13 cellular contexts compared by ENCODE assay signal in genomic region chr20:49501917-49502316, GRCh38. TPM values are rescaled to one million over a fixed set of nuclear protein-coding genes. Genes with fewer than 3 reads are reported as not detected.
DNase-seq lines count a peak whose midpoint lies in the region; ATAC-seq, FAIRE-seq and TF ChIP-seq lines count a peak whose summit lies in the region.
"Had no signal": no experiment of that assay in that cellular context is flagged by ENCODE, and none has a peak within 500 bp of the region (broad histone marks: within the 10 kb centered on the region; RNA-seq: fewer than 3 reads in every experiment).

No MANE protein-coding gene starts in this region.

- BruUV-seq in mammary epithelial cell (replicated peaks; lab: Mats Ljungman, UMichigan) (no TSS peak), MCF 10A (replicated peaks; lab: Mats Ljungman, UMichigan) (no TSS peak), PC-3 (replicated peaks; lab: Mats Ljungman, UMichigan) (no TSS peak), endothelial cell of umbilical vein (replicated peaks; lab: Mats Ljungman, UMichigan) (no TSS peak)

- no peaks in the 10 kb centered on the region for H3K4me1 ChIP-seq in mammary epithelial cell (ENCODE audit: insufficient read depth, low read length)
- H3K4me1 ChIP-seq in PC-3 (ENCODE audit: insufficient read depth, low read length), result no peaks in the 10 kb centered on the region
- no peaks in the 10 kb centered on the region for H3K4me1 ChIP-seq in endothelial cell of umbilical vein (ENCODE audit: control insufficient read depth, extremely low read depth, insufficient read depth, low read length)

- no peaks in the 10 kb centered on the region for H3K4me1 Mint-ChIP-seq in MCF 10A (ENCODE audit: insufficient read depth, unreplicated experiment)

- no peak for FAIRE-seq in endothelial cell of umbilical vein (lab: Jason Lieb, UNC)

- dilution Hi-C loops in mammary epithelial cell (cut with HindIII; ENCODE audit: low sequenced_read_pairs), result no loop called here
- dilution Hi-C loops in endothelial cell of umbilical vein (cut with MboI; ENCODE audit: extremely low pct_ligation_motif_present, low sequenced_read_pairs), result no loop called here

- H3K79me2 ChIP-seq in mammary epithelial cell (ENCODE audit: insufficient read depth, low read length) (no peaks in the 10 kb centered on the region), PC-3 (ENCODE audit: low read length) (no peaks in the 10 kb centered on the region), endothelial cell of umbilical vein (ENCODE audit: control insufficient read depth, insufficient read depth, low read length) (no peaks in the 10 kb centered on the region)

- CTCF ChIA-PET in mammary epithelial cell (lab: Charles Lee; ENCODE audit: low non-redundant PET) (no interaction called here), MCF 10A (lab: Yijun Ruan, JAX) (interaction anchor here (0.6 to 15.0 kb wide), 2 partner anchors 16 to 168 kb away, joined by 3 to 237 read pairs; no protein-coding TSS in a partner anchor), PC-3 (lab: Charles Lee) (no interaction called here), endothelial cell of umbilical vein (lab: Charles Lee) (no interaction called here)

- WGBS in mammary epithelial cell (ENCODE audit: low coverage, missing lambda C conversion rate), result 64% methylated on average over 2 of the region's 3 CpGs

- H3F3A ChIP-seq in PC-3 (ENCODE audit: low read length, unreplicated experiment), result no peaks in the 10 kb centered on the region

- in situ Hi-C loops in mammary epithelial cell (cut with MboI; ENCODE audit: low sequenced_read_pairs in 2 of 2), result no loop called here

- DNase-seq in mammary epithelial cell (peak; percentile 12), MCF 10A (ENCODE audit: unreplicated experiment) (no peak), PC-3 (peak; percentile 37), endothelial cell of umbilical vein (ENCODE audit: low read depth, low spot score) (peak; percentile 14), stromal cell of bone marrow (ENCODE audit: low read depth) (peak; percentile 11), caudate nucleus (lab: John Stamatoyannopoulos, UW) (no peak), NCI-H128 (lab: John Stamatoyannopoulos, UW; ENCODE audit: unreplicated experiment) (no peak)
- DNase-seq: activated T-cell treated with anti-CD3 and anti-CD28 coated beads, Interleukin-2, amount 50 U/mL, for 4 hours; AML-193; islet precursor cell; naive thymus-derived CD4-positive, alpha-beta T cell had no signal

- no peak for TF ChIP-seq POLR2A in endothelial cell of umbilical vein (IDR thresholded peaks at IDR 0.05; ENCODE audit: low read depth, low read length)

- peak; percentile 40; the same call in 1 of the 2 replicates for ATAC-seq in PC-3
- no peak for ATAC-seq in GM18907 (IDR thresholded peaks at IDR 0.05; ENCODE audit: unreplicated experiment)
- ATAC-seq: activated T-cell treated with anti-CD3 and anti-CD28 coated beads, Interleukin-2, amount 50 U/mL, for 4 hours; naive thymus-derived CD4-positive, alpha-beta T cell had no signal

- no peak overlapping the region for H3K27ac ChIP-seq in mammary epithelial cell (ENCODE audit: insufficient read depth, low read depth, low read length)
- no peak overlapping the region for H3K27ac ChIP-seq in PC-3 (ENCODE audit: low read length)
- no peak overlapping the region for H3K27ac ChIP-seq in endothelial cell of umbilical vein (ENCODE audit: insufficient read depth, low read depth, low read length)
- H3K27ac ChIP-seq in caudate nucleus (ENCODE audit: low read depth, low read length), result no peak overlapping the region
- H3K27ac ChIP-seq: VCaP had no signal

- H3K9me2 ChIP-seq in PC-3 (replicated peaks; ENCODE audit: low read length), result no peaks in the 10 kb centered on the region

- intact Hi-C loops in mammary epithelial cell (cut with micrococcal nuclease) (no loop called here), MCF 10A (cut with micrococcal nuclease) (no loop called here), PC-3 (cut with micrococcal nuclease) (no loop called here), endothelial cell of umbilical vein (cut with micrococcal nuclease) (no loop called here)

- no peak overlapping the region for H3K4me2 ChIP-seq in mammary epithelial cell (ENCODE audit: insufficient read depth, low read depth, low read length)
- H3K4me2 ChIP-seq in PC-3 (ENCODE audit: low read length), result no peak overlapping the region
- H3K4me2 ChIP-seq in endothelial cell of umbilical vein (ENCODE audit: insufficient read depth, low read length), result no peak overlapping the region

- no peaks in the 10 kb centered on the region for H3K36me3 Mint-ChIP-seq in MCF 10A (ENCODE audit: insufficient read depth, unreplicated experiment)
- H3K36me3 Mint-ChIP-seq: naive thymus-derived CD4-positive, alpha-beta T cell had no signal

- no peak overlapping the region for H3K9ac ChIP-seq in mammary epithelial cell (ENCODE audit: insufficient read depth, low read length)
- H3K9ac ChIP-seq in PC-3 (ENCODE audit: low read length), result no peak overlapping the region
- H3K9ac ChIP-seq in endothelial cell of umbilical vein (replicated peaks; ENCODE audit: extremely low read depth, insufficient read depth, low read length), result no peak overlapping the region

- no peak overlapping the region for H3K4me3 ChIP-seq in mammary epithelial cell (replicated peaks in 1 of 3; ENCODE audit: insufficient read depth in 1 of 3, low read depth in 2 of 3, low read length in 3 of 3)
- no peak overlapping the region for H3K4me3 ChIP-seq in PC-3 (ENCODE audit: low read length)
- no peak overlapping the region for H3K4me3 ChIP-seq in endothelial cell of umbilical vein (replicated peaks in 1 of 3; ENCODE audit: insufficient read depth in 1 of 3, low read depth in 1 of 3, low read length in 3 of 3)

- H3K4me3 Mint-ChIP-seq in MCF 10A (ENCODE audit: unreplicated experiment), result no peak overlapping the region
- H3K4me3 Mint-ChIP-seq: activated T-cell treated with anti-CD3 and anti-CD28 coated beads, Interleukin-2, amount 50 U/mL, for 4 hours; naive thymus-derived CD4-positive, alpha-beta T cell had no signal

- H2AFZ ChIP-seq in mammary epithelial cell (ENCODE audit: low read depth, low read length) (no peak overlapping the region), PC-3 (ENCODE audit: low read length) (no peak overlapping the region), endothelial cell of umbilical vein (ENCODE audit: low read depth, low read length) (no peak overlapping the region)

- H3K27me3 ChIP-seq in mammary epithelial cell (ENCODE audit: insufficient read depth, low read length) (peaks cover under 1% of the 10 kb centered on the region), PC-3 (ENCODE audit: low read length) (peaks cover 36% of the 10 kb centered on the region), endothelial cell of umbilical vein (ENCODE audit: control insufficient read depth in 2 of 2, insufficient read depth in 2 of 2, low read length in 2 of 2) (peaks cover 11 to 18% of the 10 kb centered on the region in 2 experiments)

- TF ChIP-seq CTCF in mammary epithelial cell (conservative IDR thresholded peaks at IDR 0.05 in 1 of 2, IDR thresholded peaks at IDR 0.05 in 1 of 2; ENCODE audit: extremely low read depth in 1 of 2, insufficient read depth in 1 of 2, low read depth in 1 of 2, low read length in 2 of 2) (no peak), MCF 10A (IDR thresholded peaks at IDR 0.05; ENCODE audit: unreplicated experiment) (no peak), PC-3 (conservative IDR thresholded peaks at IDR 0.05; ENCODE audit: low read depth, low read length) (no peak), endothelial cell of umbilical vein (IDR thresholded peaks at IDR 0.05; ENCODE audit: extremely low read depth in 1 of 2, insufficient read depth in 1 of 2, low read depth in 1 of 2, low read length in 2 of 2) (no peak)

- H3K9me1 ChIP-seq in endothelial cell of umbilical vein (replicated peaks; ENCODE audit: control insufficient read depth, extremely low read depth, insufficient read depth, low read length), result no peaks in the 10 kb centered on the region

- no peaks in the 10 kb centered on the region for H3K9me3 Mint-ChIP-seq in MCF 10A (ENCODE audit: unreplicated experiment)

- H3K36me3 ChIP-seq in mammary epithelial cell (ENCODE audit: insufficient read depth, low read length) (no peaks in the 10 kb centered on the region), PC-3 (ENCODE audit: low read depth, low read length) (no peaks in the 10 kb centered on the region), endothelial cell of umbilical vein (ENCODE audit: control insufficient read depth in 2 of 2, extremely low read depth in 1 of 2, insufficient read depth in 2 of 2, low read length in 2 of 2) (no peaks in the 10 kb centered on the region)

- H4K20me1 ChIP-seq in mammary epithelial cell (ENCODE audit: insufficient read depth, low read length) (no peaks in the 10 kb centered on the region), PC-3 (ENCODE audit: low read length) (no peaks in the 10 kb centered on the region), endothelial cell of umbilical vein (replicated peaks; ENCODE audit: control insufficient read depth, extremely low read depth, insufficient read depth, low read length) (no peaks in the 10 kb centered on the region)

- POLR2A ChIA-PET in MCF 10A (lab: Yijun Ruan, JAX) (interaction anchor here (0.9 kb wide), 1 partner anchor 10 kb away, joined by 3 read pairs; no protein-coding TSS in a partner anchor), PC-3 (lab: Charles Lee; ENCODE audit: unreplicated experiment) (no interaction called here), endothelial cell of umbilical vein (lab: Charles Lee) (interaction anchor here (0.5 kb wide), 1 partner anchor 26 kb away, joined by 3 read pairs; no protein-coding TSS in a partner anchor)

- peaks cover 5% of the 10 kb centered on the region for H3K27me3 Mint-ChIP-seq in MCF 10A (ENCODE audit: insufficient read depth, unreplicated experiment)

- H3K27ac Mint-ChIP-seq in MCF 10A (ENCODE audit: low read depth, unreplicated experiment), result no peak overlapping the region
- H3K27ac Mint-ChIP-seq: naive thymus-derived CD4-positive, alpha-beta T cell had no signal

- H3K9me3 ChIP-seq in mammary epithelial cell (replicated peaks; ENCODE audit: insufficient read depth, low read length) (no peaks in the 10 kb centered on the region), PC-3 (ENCODE audit: low read length) (no peaks in the 10 kb centered on the region), endothelial cell of umbilical vein (replicated peaks; ENCODE audit: control insufficient read depth, insufficient read depth, low read length) (no peaks in the 10 kb centered on the region)

RNA-seq across cellular contexts. Expression of gene KCNB1, which starts 19.4 kb away (rescaled TPM):
- under 1 TPM in 1 of 2 donors, not detected in 1; 0.17 TPM for total RNA-seq in mammary epithelial cell
- polyA plus RNA-seq in mammary epithelial cell, result 0.01 TPM
- polyA minus RNA-seq in mammary epithelial cell, result not detected
- total RNA-seq in MCF 10A (2022), result 2.8 and 3.0 TPM in 2 replicates
- total RNA-seq in PC-3 (2014; rRNA removed), result 0.04 and 0.35 TPM in 2 replicates
- total RNA-seq in endothelial cell of umbilical vein, result not detected in 2 replicates
- not detected in 2 replicates for polyA plus RNA-seq in endothelial cell of umbilical vein
- 0.04 TPM in 1 of 2 replicates, not detected in the other for polyA plus RNA-seq in endothelial cell of umbilical vein (2011; cell fraction: cytosol; rRNA removed)
- polyA plus RNA-seq in endothelial cell of umbilical vein (2011; cell fraction: nucleus; rRNA removed), result not detected in 2 replicates
- polyA plus RNA-seq in endothelial cell of umbilical vein (2012), result 0.04 and 0.05 TPM in 2 replicates
- polyA minus RNA-seq in endothelial cell of umbilical vein, result 0.12 TPM in 1 of 2 replicates, not detected in the other
- not detected for polyA minus RNA-seq in endothelial cell of umbilical vein (2011; cell fraction: cytosol; rRNA and poly(A)+ RNA removed)
- polyA minus RNA-seq in endothelial cell of umbilical vein (2011; cell fraction: nucleus; rRNA and poly(A)+ RNA removed), result not detected in 2 replicates
- polyA plus RNA-seq: naive thymus-derived CD4-positive, alpha-beta T cell had no signal

Comparison
In these comparisons a context has a peak if more than half of its experiments do, and no peak if none do; other contexts are left out.
1. DNase-seq: peak in mammary epithelial cell (single experiment), PC-3 (single experiment), endothelial cell of umbilical vein (single experiment) and stromal cell of bone marrow (single experiment); none in MCF 10A (single experiment), caudate nucleus (0 of 61) and NCI-H128 (single experiment).